10 cellular contexts compared by ENCODE assay signal in the genomic region with DNA sequence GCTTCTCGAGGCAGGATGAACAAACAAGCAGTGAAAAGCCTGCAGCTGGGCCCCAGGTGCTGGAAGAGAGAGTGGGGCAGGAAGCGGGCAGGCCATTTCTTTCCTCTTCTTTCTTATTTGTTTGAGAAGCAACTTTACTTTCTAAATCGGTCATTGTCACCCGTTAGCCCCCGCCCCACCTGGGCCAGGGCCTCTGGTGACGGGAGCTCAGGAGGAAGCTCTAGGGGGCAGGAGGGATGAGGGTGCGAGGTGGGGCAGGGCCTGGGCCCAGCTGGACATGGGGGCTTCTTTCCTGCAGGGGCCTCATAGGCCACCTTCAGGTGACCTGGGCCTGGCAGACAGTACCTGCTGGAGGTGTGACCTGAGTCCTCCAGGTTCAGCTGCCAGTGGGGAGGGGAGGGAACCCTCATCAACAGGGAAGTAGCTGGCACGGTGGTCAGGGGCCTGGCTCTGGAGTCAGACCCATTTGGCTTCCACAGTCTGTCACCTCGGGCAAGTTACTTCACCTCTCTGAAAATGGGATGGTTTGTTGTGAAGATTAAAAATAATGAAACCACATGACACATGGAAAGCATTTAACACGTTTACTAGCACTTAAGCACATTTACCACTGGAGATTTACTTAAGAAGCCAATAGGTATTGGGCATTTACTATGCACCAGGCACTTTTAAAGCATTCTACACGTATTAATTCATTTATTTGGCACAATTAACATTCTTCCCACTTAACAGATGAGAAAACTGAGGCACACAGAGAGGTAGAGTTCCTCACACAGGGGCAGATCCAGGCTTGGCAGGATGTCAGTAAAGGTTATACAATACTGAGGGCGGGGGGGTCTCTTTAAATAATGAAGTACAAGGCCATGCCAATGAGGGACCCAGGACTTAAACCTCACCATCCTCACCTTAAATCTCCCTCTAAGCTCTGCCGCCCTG. TPM values are rescaled to one million over a fixed set of nuclear protein-coding genes. Genes with fewer than 3 reads are reported as not detected.
DNase-seq lines count a peak whose midpoint lies in the region; ATAC-seq, FAIRE-seq and TF ChIP-seq lines count a peak whose summit lies in the region.
"Had no signal": no experiment of that assay in that cellular context is flagged by ENCODE, and none has a peak within 500 bp of the region (broad histone marks: within the 10 kb centered on the region; RNA-seq: fewer than 3 reads in every experiment).

No MANE protein-coding gene starts in this region.

- H2BK20ac ChIP-seq in IMR-90 (ENCODE audit: low read depth, low read length) = no peak overlapping the region

- FAIRE-seq in small intestine (lab: Jason Lieb, UNC) = no peak
- FAIRE-seq: TTC549 had no signal

- no peaks in the 10 kb centered on the region for H3K4me1 ChIP-seq in IMR-90 (ENCODE audit: control insufficient read depth, insufficient read depth, low read length)
- no peaks in the 10 kb centered on the region for H3K4me1 ChIP-seq in small intestine (ENCODE audit: control insufficient read depth in 2 of 2, insufficient read depth in 1 of 2, low read depth in 1 of 2, low read length in 1 of 2)

- no peak overlapping the region for H3K4ac ChIP-seq in IMR-90 (ENCODE audit: low read depth, low read length)

- no peaks in the 10 kb centered on the region for H3K9me1 ChIP-seq in IMR-90 (ENCODE audit: insufficient read depth, low read length)

- no peak for DNase-seq in IMR-90
- DNase-seq in small intestine = no peak
- no peak for DNase-seq in HuH-7 (ENCODE audit: low spot score)
- DNase-seq in RKO (ENCODE audit: low spot score) = no peak
- no peak for DNase-seq in SIG-M5 treated with dmso at 0.1 percent for 504 hours (lab: John Stamatoyannopoulos, UW; ENCODE audit: unreplicated experiment)
- DNase-seq: EL had no signal

- peak overlapping the region; percentile 92 for H3K27ac Mint-ChIP-seq in activated T-helper 17 cell treated with anti-CD3 and anti-CD28 coated beads, Interleukin-2, amount 50 U/mL, for 72 hours

- POLR2A ChIA-PET in IMR-90 (lab: Charles Lee; ENCODE audit: unreplicated experiment) = interaction anchor here (0.5 kb wide), 1 partner anchor 165 kb away, joined by 3 read pairs; a partner anchor contains a TSS

- no peaks in the 10 kb centered on the region for H4K20me1 ChIP-seq in IMR-90 (ENCODE audit: insufficient read depth, low read length)

- H3K14ac ChIP-seq in IMR-90 (replicated peaks; ENCODE audit: low read depth, low read length) = no peak overlapping the region

- H3K36me3 ChIP-seq in IMR-90 (ENCODE audit: control insufficient read depth, insufficient read depth, low read length) (no peaks in the 10 kb centered on the region), small intestine (ENCODE audit: control insufficient read depth in 2 of 2, insufficient read depth in 2 of 2, low read length in 2 of 2) (no peaks in the 10 kb centered on the region)

- H2AFZ ChIP-seq in IMR-90 (replicated peaks; ENCODE audit: low read length, poor library complexity) = no peak overlapping the region

- H3K9me3 ChIP-seq in IMR-90 (ENCODE audit: control insufficient read depth, insufficient read depth, low read length) = no peaks in the 10 kb centered on the region
- no peaks in the 10 kb centered on the region for H3K9me3 ChIP-seq in small intestine (ENCODE audit: control insufficient read depth, low read depth)

- H3K4me2 ChIP-seq in IMR-90 (ENCODE audit: low read depth, low read length) = no peak overlapping the region

- CTCF ChIA-PET in IMR-90 (lab: Yijun Ruan, JAX) = no interaction called here

- no TSS peak for BruUV-seq in IMR-90 (replicated peaks; lab: Mats Ljungman, UMichigan)

- no peak overlapping the region for H3K9ac ChIP-seq in IMR-90 (ENCODE audit: low read depth, low read length)

- no peaks in the 10 kb centered on the region for H3K79me1 ChIP-seq in IMR-90 (ENCODE audit: low read depth in 1 of 2, low read length in 2 of 2)

- H3K4me3 ChIP-seq in IMR-90 (ENCODE audit: insufficient read depth, low read depth, low read length) (no peak overlapping the region), small intestine (ENCODE audit: low read depth in 1 of 2, low read length in 2 of 2) (no peak overlapping the region)

- in situ Hi-C loops in IMR-90 (cut with MboI; ENCODE audit: low sequenced_read_pairs) = no loop called here

- H3K9me3 Mint-ChIP-seq in activated T-helper 17 cell treated with anti-CD3 and anti-CD28 coated beads, Interleukin-2, amount 50 U/mL, for 72 hours = peaks cover 4% of the 10 kb centered on the region

- dilution Hi-C loops in IMR-90 (cut with HindIII; ENCODE audit: low sequenced_read_pairs, unreplicated experiment) = no loop called here

- H3K23ac ChIP-seq in IMR-90 (ENCODE audit: low read depth, low read length) = no peak overlapping the region

- no CpG with 5 or more reads among the region's 13 CpGs for WGBS in IMR-90 (ENCODE audit: extremely low coverage in 2 of 2, insufficient read length in 1 of 2), 2 experiments
- 62 to 70% (median 62%) methylated on average over 12 to 13 of the region's 13 CpGs for WGBS in small intestine, 3 donors

- no peak overlapping the region for H4K5ac ChIP-seq in IMR-90 (ENCODE audit: low read depth, low read length)

- H2BK120ac ChIP-seq in IMR-90 (ENCODE audit: low read depth, low read length) = no peak overlapping the region

- TF ChIP-seq CTCF in IMR-90 (conservative IDR thresholded peaks at IDR 0.05; ENCODE audit: low read depth, low read length) = no peak

- peak; percentile 16 for TF ChIP-seq POLR2A in GM15510 (IDR thresholded peaks at IDR 0.05; ENCODE audit: borderline replicate concordance, extremely low read depth, insufficient read length)
- TF ChIP-seq POLR2A in IMR-90 (IDR thresholded peaks at IDR 0.05; ENCODE audit: low read depth, low read length) = no peak

- no peak for ATAC-seq in IMR-90 (ENCODE audit: low read depth)
- ATAC-seq in activated T-helper 17 cell treated with anti-CD3 and anti-CD28 coated beads, Interleukin-2, amount 50 U/mL, for 72 hours (replicated peaks) = peak; percentile 62
- ATAC-seq: left colon had no signal

- peaks cover 12% of the 10 kb centered on the region; the same call in 1 of the 2 replicates for H3K27me3 ChIP-seq in IMR-90 (ENCODE audit: control insufficient read depth, insufficient read depth, low read length)
- H3K27me3 ChIP-seq in small intestine (ENCODE audit: control insufficient read depth in 2 of 2, insufficient read depth in 2 of 2, low read length in 2 of 2) = no peaks in the 10 kb centered on the region

- H3K27ac ChIP-seq in IMR-90 (ENCODE audit: insufficient read depth, low read length) (no peak overlapping the region), small intestine (ENCODE audit: low read depth in 1 of 2, low read length in 1 of 2) (peak overlapping the region; percentile 33 to 82)

- H3K56ac ChIP-seq in IMR-90 (ENCODE audit: extremely low read depth, insufficient read depth, low read length) = no peak overlapping the region

- H4K91ac ChIP-seq in IMR-90 (ENCODE audit: insufficient read depth, low read depth, low read length) = no peak overlapping the region

- no peaks in the 10 kb centered on the region for H3K27me3 Mint-ChIP-seq in activated T-helper 17 cell treated with anti-CD3 and anti-CD28 coated beads, Interleukin-2, amount 50 U/mL, for 72 hours

- H2AK5ac ChIP-seq in IMR-90 (ENCODE audit: low read depth, low read length) = no peak overlapping the region

- H3K36me3 Mint-ChIP-seq in activated T-helper 17 cell treated with anti-CD3 and anti-CD28 coated beads, Interleukin-2, amount 50 U/mL, for 72 hours (ENCODE audit: low read depth) = no peaks in the 10 kb centered on the region

- H3K18ac ChIP-seq in IMR-90 (ENCODE audit: low read depth, low read length) = no peak overlapping the region

- peak overlapping the region; percentile 65 for H3K4me3 Mint-ChIP-seq in activated T-helper 17 cell treated with anti-CD3 and anti-CD28 coated beads, Interleukin-2, amount 50 U/mL, for 72 hours

- no peak overlapping the region for H4K8ac ChIP-seq in IMR-90 (ENCODE audit: low read depth in 2 of 2, low read length in 2 of 2)

- H2BK15ac ChIP-seq in IMR-90 (ENCODE audit: low read depth, low read length) = no peak overlapping the region

- H2AK9ac ChIP-seq in IMR-90 (replicated peaks; ENCODE audit: low read depth, low read length, poor library complexity) = peak overlapping the region; percentile 48

- H3K4me1 Mint-ChIP-seq in activated T-helper 17 cell treated with anti-CD3 and anti-CD28 coated beads, Interleukin-2, amount 50 U/mL, for 72 hours = peaks cover 56% of the 10 kb centered on the region

- H2BK5ac ChIP-seq in IMR-90 (ENCODE audit: low read depth, low read length, poor library complexity, severe bottlenecking) = no peak overlapping the region

- intact Hi-C loops in IMR-90 (cut with micrococcal nuclease) = no loop called here

- no peak for TF ChIP-seq RAD21 in IMR-90 (IDR thresholded peaks at IDR 0.05; ENCODE audit: low read length)

TF ChIP-seq in IMR-90, 13 proteins besides CTCF, POLR2A, EP300 and RAD21:
- TF ChIP-seq BHLHE40 (IDR thresholded peaks at IDR 0.05; ENCODE audit: low read depth, low read length) = no peak
- TF ChIP-seq, protein P1, sequence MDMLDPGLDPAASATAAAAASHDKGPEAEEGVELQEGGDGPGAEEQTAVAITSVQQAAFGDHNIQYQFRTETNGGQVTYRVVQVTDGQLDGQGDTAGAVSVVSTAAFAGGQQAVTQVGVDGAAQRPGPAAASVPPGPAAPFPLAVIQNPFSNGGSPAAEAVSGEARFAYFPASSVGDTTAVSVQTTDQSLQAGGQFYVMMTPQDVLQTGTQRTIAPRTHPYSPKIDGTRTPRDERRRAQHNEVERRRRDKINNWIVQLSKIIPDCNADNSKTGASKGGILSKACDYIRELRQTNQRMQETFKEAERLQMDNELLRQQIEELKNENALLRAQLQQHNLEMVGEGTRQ (IDR thresholded peaks at IDR 0.05; ENCODE audit: low read depth, low read length) = no peak
- no peak for TF ChIP-seq RFX5 (IDR thresholded peaks at IDR 0.05; ENCODE audit: low read depth, low read length)
- TF ChIP-seq CHD1 (IDR thresholded peaks at IDR 0.05; ENCODE audit: low read depth, low read length) = no peak
- TF ChIP-seq MXI1 (IDR thresholded peaks at IDR 0.05; ENCODE audit: borderline replicate concordance, low read depth, low read length) = no peak
- no peak for TF ChIP-seq NFE2L2 (IDR thresholded peaks at IDR 0.05; ENCODE audit: low read depth, low read length)
- no peak for TF ChIP-seq SMC3 (IDR thresholded peaks at IDR 0.05; ENCODE audit: low read depth, low read length)
- no peak for TF ChIP-seq MAFK (IDR thresholded peaks at IDR 0.05; ENCODE audit: low read depth, low read length)
- no peak for TF ChIP-seq MAZ (IDR thresholded peaks at IDR 0.05; ENCODE audit: borderline replicate concordance, low read depth, low read length)
- no peak for TF ChIP-seq CEBPB (IDR thresholded peaks at IDR 0.05; ENCODE audit: low read depth, low read length)

RNA-seq across cellular contexts. Expression of a gene that starts 54.2 kb away (rescaled TPM):
- total RNA-seq in IMR-90 (2012; rRNA removed) = 109 and 171 TPM in 2 replicates
- polyA plus RNA-seq in IMR-90 (2012; rRNA removed) = 304 and 385 TPM in 2 replicates
- polyA plus RNA-seq in IMR-90 (2012; cell fraction: cytosol; rRNA removed) = 781 and 851 TPM in 2 replicates
- 1,444 and 1,599 TPM in 2 replicates for polyA plus RNA-seq in IMR-90 (2012; cell fraction: nucleus; rRNA removed; ENCODE audit: low replicate concordance)
- 10 to 100 TPM; 19.5 to 45.2 TPM for total RNA-seq in activated T-helper 17 cell treated with anti-CD3 and anti-CD28 coated beads, Interleukin-2, amount 50 U/mL, for 72 hours
- polyA plus RNA-seq in small intestine = 100 to 1,000 TPM in 2 of 3 donors, 10 to 100 TPM in 1; 78.1 to 135 (median 115) TPM
